In the genomic region with DNA sequence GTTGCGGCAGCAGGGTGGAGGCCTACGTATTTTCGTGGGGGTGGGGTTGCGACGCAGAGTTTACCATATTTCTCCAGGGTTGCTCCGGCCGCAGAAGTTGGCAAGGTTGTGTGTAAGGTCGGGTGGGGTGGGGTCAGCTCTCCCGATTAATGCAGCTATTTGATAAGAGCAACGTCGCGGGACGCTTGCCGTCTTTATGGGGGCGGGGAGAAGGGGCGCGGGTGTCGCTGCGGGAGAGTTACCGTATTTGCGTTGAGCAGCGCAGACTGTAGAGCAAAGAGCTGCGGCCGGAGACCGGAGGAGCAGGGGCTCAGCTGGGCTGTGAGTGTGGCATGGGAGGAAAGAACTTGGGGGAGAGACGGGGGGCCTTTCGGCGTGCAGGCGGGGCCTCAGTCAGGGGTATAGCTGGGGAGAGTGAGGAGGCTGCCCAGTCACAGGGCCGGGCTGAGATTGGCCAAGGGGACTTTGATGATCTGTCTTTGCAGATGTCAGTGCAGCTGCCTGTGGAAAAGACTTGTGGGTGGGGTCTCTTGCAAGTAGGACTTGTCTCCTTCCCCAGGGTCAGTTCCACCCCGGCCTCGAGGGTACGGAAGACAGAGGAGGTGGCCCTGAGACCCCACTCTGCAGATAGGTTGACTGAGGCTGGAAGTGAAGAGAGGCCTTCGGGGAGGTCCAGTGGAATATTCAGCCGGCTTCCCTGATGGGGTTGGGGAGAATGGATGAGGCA, we compare ENCODE assay signal across 8 cellular contexts. TPM values are rescaled to one million over a fixed set of nuclear protein-coding genes. Genes with fewer than 3 reads are reported as not detected.
DNase-seq lines count a peak whose midpoint lies in the region; ATAC-seq and TF ChIP-seq lines count a peak whose summit lies in the region.

No MANE protein-coding gene starts in this region.

- H3K36me3 ChIP-seq in HAP-1 (replicated peaks) (no peaks in the 10 kb centered on the region), upper lobe of left lung (peaks cover 0 to 13% (median 5%) of the 10 kb centered on the region in 4 donors)
- peaks cover 0 to 25% (median 0%) of the 10 kb centered on the region in 3 experiments for H3K36me3 ChIP-seq in naive thymus-derived CD4-positive, alpha-beta T cell (ENCODE audit: control insufficient read depth in 2 of 3, insufficient read depth in 3 of 3, low read length in 3 of 3)

- no peak for TF ChIP-seq CTCF in AG09309 (IDR thresholded peaks at IDR 0.05; ENCODE audit: control insufficient read depth, insufficient read depth, low read depth, low read length, missing control alignments)
- peak in 1 of 6 experiments; percentile 1 for TF ChIP-seq CTCF in upper lobe of left lung (IDR thresholded peaks at IDR 0.05)

- peak overlapping the region; percentile 97 for H3K27ac Mint-ChIP-seq in activated CD8-positive, alpha-beta T cell treated with anti-CD3 and anti-CD28 coated beads, Interleukin-2, amount 10 ng/mL, durations not matched to agents 7 days and 5 days
- peak overlapping the region; percentile 88 to 99 (median 96) for H3K27ac Mint-ChIP-seq in naive thymus-derived CD4-positive, alpha-beta T cell

- no peaks in the 10 kb centered on the region for H3K9me3 Mint-ChIP-seq in activated CD8-positive, alpha-beta T cell treated with anti-CD3 and anti-CD28 coated beads, Interleukin-2, amount 10 ng/mL, durations not matched to agents 7 days and 5 days (ENCODE audit: insufficient read depth)
- H3K9me3 Mint-ChIP-seq in naive thymus-derived CD4-positive, alpha-beta T cell, result no peaks in the 10 kb centered on the region

- intact Hi-C loops in naive thymus-derived CD4-positive, alpha-beta T cell (cut with micrococcal nuclease), result loop anchor here (1.0 to 10.0 kb wide), 9 partner anchors 16 to 827 kb away; partner anchors contain the start of genes ZNF775 (in 2 of the 2), ABCF2 (in 1 of the 2), ACTR3C (in 1 of the 2) and CHPF2 (in 1 of the 2)

- H3K4me3 ChIP-seq in AG09309 (ENCODE audit: control insufficient read depth, low read depth, low read length) (peak overlapping the region; percentile 67), HAP-1 (peak overlapping the region; percentile 47), upper lobe of left lung (peak overlapping the region; percentile 61 to 76 (median 70))
- H3K4me3 ChIP-seq in naive thymus-derived CD4-positive, alpha-beta T cell (ENCODE audit: low read length), result peak overlapping the region; percentile 83

- H3K4me1 Mint-ChIP-seq in activated CD8-positive, alpha-beta T cell treated with anti-CD3 and anti-CD28 coated beads, Interleukin-2, amount 10 ng/mL, durations not matched to agents 7 days and 5 days (ENCODE audit: low read depth), result peaks cover 46% of the 10 kb centered on the region
- peaks cover 30 to 42% (median 37%) of the 10 kb centered on the region in 7 donors for H3K4me1 Mint-ChIP-seq in naive thymus-derived CD4-positive, alpha-beta T cell

- no peak for DNase-seq in AG09309 (ENCODE audit: low read depth)
- no peak for DNase-seq in HAP-1 (ENCODE audit: low spot score in 2 of 2)
- peak; percentile 69 for DNase-seq in activated CD8-positive, alpha-beta T cell treated with anti-CD3 and anti-CD28 coated beads, Interleukin-2, amount 10 ng/mL, durations not matched to agents 7 days and 5 days
- DNase-seq in naive thymus-derived CD4-positive, alpha-beta T cell, result peak in 6 of 9 donors; percentile 13 to 50 (median 34)
- peak; percentile 40 to 85 for DNase-seq in upper lobe of left lung
- no peak for DNase-seq in DMS79 (lab: John Stamatoyannopoulos, UW)
- DNase-seq in EL, result no peak

- ATAC-seq in activated CD8-positive, alpha-beta T cell treated with anti-CD3 and anti-CD28 coated beads, Interleukin-2, amount 10 ng/mL, durations not matched to agents 7 days and 5 days, result peak; percentile 41
- ATAC-seq in esophagus mucosa, result peak; percentile 6
- peak; percentile 25 for ATAC-seq in naive thymus-derived CD4-positive, alpha-beta T cell
- ATAC-seq in upper lobe of left lung (ENCODE audit: low FRiP score in 2 of 2), result peak; percentile 15 to 52

- in situ Hi-C loops in HAP-1 (cut with MboI; ENCODE audit: low sequenced_read_pairs), result loop anchor here (25.0 kb wide), 1 partner anchor 118 kb away; no protein-coding TSS in a partner anchor

- no peak for TF ChIP-seq POLR2A in upper lobe of left lung (IDR thresholded peaks at IDR 0.05)

- H3K27ac ChIP-seq in naive thymus-derived CD4-positive, alpha-beta T cell (ENCODE audit: low read depth, low read length), result peak overlapping the region; percentile 91
- peak overlapping the region; percentile 88 to 98 (median 96) for H3K27ac ChIP-seq in upper lobe of left lung

- POLR2A ChIA-PET in activated CD8-positive, alpha-beta T cell treated with anti-CD3 and anti-CD28 coated beads, Interleukin-2, amount 10 ng/mL, durations not matched to agents 7 days and 5 days (lab: Charles Lee), result interaction anchor here (0.6 to 1.7 kb wide), 7 partner anchors 12 to 1469 kb away, joined by 3 to 7 read pairs (median 3); partner anchors contain the start of genes GIMAP7 and REPIN1
- POLR2A ChIA-PET in naive thymus-derived CD4-positive, alpha-beta T cell (lab: Charles Lee), result interaction anchor here (0.6 to 5.0 kb wide), 18 partner anchors 8 to 350 kb away, joined by 3 to 62 read pairs (median 6); partner anchors contain the start of genes ACTR3C, LRRC61, REPIN1 and ZNF775

- 7 to 12% methylated on average over 26 to 32 of the region's 35 CpGs for WGBS in upper lobe of left lung, 2 donors

- H3K9me3 ChIP-seq in HAP-1 (no peaks in the 10 kb centered on the region), upper lobe of left lung (no peaks in the 10 kb centered on the region)
- H3K9me3 ChIP-seq in naive thymus-derived CD4-positive, alpha-beta T cell (ENCODE audit: control insufficient read depth in 2 of 3, low read length in 3 of 3), result no peaks in the 10 kb centered on the region

- H3K36me3 Mint-ChIP-seq in activated CD8-positive, alpha-beta T cell treated with anti-CD3 and anti-CD28 coated beads, Interleukin-2, amount 10 ng/mL, durations not matched to agents 7 days and 5 days (ENCODE audit: low read depth), result peaks cover 13% of the 10 kb centered on the region
- peaks cover 0 to 11% (median 3%) of the 10 kb centered on the region in 5 donors for H3K36me3 Mint-ChIP-seq in naive thymus-derived CD4-positive, alpha-beta T cell

- CTCF ChIA-PET in activated CD8-positive, alpha-beta T cell treated with anti-CD3 and anti-CD28 coated beads, Interleukin-2, amount 10 ng/mL, durations not matched to agents 7 days and 5 days (lab: Charles Lee), result interaction anchor here (0.8 to 4.7 kb wide), 15 partner anchors 10 to 373 kb away, joined by 3 to 36 read pairs (median 5); partner anchors contain the start of genes GIMAP7 and REPIN1
- CTCF ChIA-PET in naive thymus-derived CD4-positive, alpha-beta T cell (lab: Charles Lee), result interaction anchor here (1.0 to 2.9 kb wide), 10 partner anchors 12 to 613 kb away, joined by 3 to 17 read pairs (median 4); no protein-coding TSS in a partner anchor

- no peaks in the 10 kb centered on the region for H3K27me3 Mint-ChIP-seq in activated CD8-positive, alpha-beta T cell treated with anti-CD3 and anti-CD28 coated beads, Interleukin-2, amount 10 ng/mL, durations not matched to agents 7 days and 5 days (ENCODE audit: low read depth)
- no peaks in the 10 kb centered on the region for H3K27me3 Mint-ChIP-seq in naive thymus-derived CD4-positive, alpha-beta T cell

- no peaks in the 10 kb centered on the region for H3K27me3 ChIP-seq in HAP-1 (ENCODE audit: low read depth)
- no peaks in the 10 kb centered on the region for H3K27me3 ChIP-seq in naive thymus-derived CD4-positive, alpha-beta T cell (ENCODE audit: control insufficient read depth in 2 of 2, insufficient read depth in 2 of 2, low read length in 2 of 2)
- no peaks in the 10 kb centered on the region for H3K27me3 ChIP-seq in upper lobe of left lung

- no peak for TF ChIP-seq EP300 in upper lobe of left lung (IDR thresholded peaks at IDR 0.05)

- H3K4me3 Mint-ChIP-seq in activated CD8-positive, alpha-beta T cell treated with anti-CD3 and anti-CD28 coated beads, Interleukin-2, amount 10 ng/mL, durations not matched to agents 7 days and 5 days, result peak overlapping the region; percentile 94
- H3K4me3 Mint-ChIP-seq in naive thymus-derived CD4-positive, alpha-beta T cell, result peak overlapping the region; percentile 91 to 100 (median 96)

- H3K4me1 ChIP-seq in HAP-1, result peaks cover 11% of the 10 kb centered on the region
- H3K4me1 ChIP-seq in naive thymus-derived CD4-positive, alpha-beta T cell (ENCODE audit: control insufficient read depth in 2 of 2, insufficient read depth in 2 of 2, low read length in 2 of 2), result peaks cover 14 to 21% of the 10 kb centered on the region in 2 donors
- H3K4me1 ChIP-seq in upper lobe of left lung, result peaks cover 23 to 27% (median 26%) of the 10 kb centered on the region in 4 donors

RNA-seq across cellular contexts. Expression of gene ZNF775, which starts 26.6 kb away (rescaled TPM):
- total RNA-seq in activated CD8-positive, alpha-beta T cell treated with anti-CD3 and anti-CD28 coated beads, Interleukin-2, amount 10 ng/mL, durations not matched to agents 7 days and 5 days, result 1 to 10 TPM; 6.7 to 7.7 TPM
- total RNA-seq in esophagus mucosa (1.3 TPM), upper lobe of left lung (1 to 10 TPM; 3.0 to 6.5 (median 5.5) TPM)
- 1 to 10 TPM; 1.1 to 5.7 (median 4.3) TPM for total RNA-seq in naive thymus-derived CD4-positive, alpha-beta T cell
- 1 to 10 TPM; 3.3 to 7.4 TPM for polyA plus RNA-seq in naive thymus-derived CD4-positive, alpha-beta T cell

RNA-seq across cellular contexts. Expression of gene REPIN1, which starts 37.1 kb away (rescaled TPM):
- 10 to 100 TPM; 40.9 to 43.1 TPM for total RNA-seq in activated CD8-positive, alpha-beta T cell treated with anti-CD3 and anti-CD28 coated beads, Interleukin-2, amount 10 ng/mL, durations not matched to agents 7 days and 5 days
- total RNA-seq in esophagus mucosa, result 44.9 TPM
- total RNA-seq in naive thymus-derived CD4-positive, alpha-beta T cell, result 100 to 1,000 TPM in 1 of 5 experiments, 10 to 100 TPM in 4; 68.5 to 103 (median 79.7) TPM
- 10 to 100 TPM; 46.7 to 77.0 TPM for polyA plus RNA-seq in naive thymus-derived CD4-positive, alpha-beta T cell
- total RNA-seq in upper lobe of left lung, result 100 to 1,000 TPM in 4 of 6 donors, 10 to 100 TPM in 2; 65.2 to 125 (median 105) TPM

RNA-seq across cellular contexts. Expression of gene GIMAP8, which starts 44.7 kb away (rescaled TPM):
- total RNA-seq in activated CD8-positive, alpha-beta T cell treated with anti-CD3 and anti-CD28 coated beads, Interleukin-2, amount 10 ng/mL, durations not matched to agents 7 days and 5 days, result 10 to 100 TPM; 21.5 to 22.3 TPM
- 1.6 TPM for total RNA-seq in esophagus mucosa
- total RNA-seq in naive thymus-derived CD4-positive, alpha-beta T cell, result 10 to 100 TPM; 13.8 to 69.7 (median 52.5) TPM
- polyA plus RNA-seq in naive thymus-derived CD4-positive, alpha-beta T cell, result 10 to 100 TPM; 26.0 to 56.5 TPM
- total RNA-seq in upper lobe of left lung, result 10 to 100 TPM; 15.6 to 39.6 (median 31.7) TPM

Comparison
In these comparisons a context has a peak if more than half of its experiments do, and no peak if none do; other contexts are left out.
1. DNase-seq: peak in activated CD8-positive, alpha-beta T cell treated with anti-CD3 and anti-CD28 coated beads, Interleukin-2, amount 10 ng/mL, durations not matched to agents 7 days and 5 days (single experiment), naive thymus-derived CD4-positive, alpha-beta T cell (6 of 9) and upper lobe of left lung (2 of 2); none in AG09309 (single experiment), HAP-1 (0 of 2), DMS79 (single experiment) and EL (single experiment).
2. Peak in every context shown above with its lines, with median percentiles within 50 percentile points of each other: H3K4me3 ChIP-seq and ATAC-seq.